8 cellular contexts compared by ENCODE assay signal in the genomic region with DNA sequence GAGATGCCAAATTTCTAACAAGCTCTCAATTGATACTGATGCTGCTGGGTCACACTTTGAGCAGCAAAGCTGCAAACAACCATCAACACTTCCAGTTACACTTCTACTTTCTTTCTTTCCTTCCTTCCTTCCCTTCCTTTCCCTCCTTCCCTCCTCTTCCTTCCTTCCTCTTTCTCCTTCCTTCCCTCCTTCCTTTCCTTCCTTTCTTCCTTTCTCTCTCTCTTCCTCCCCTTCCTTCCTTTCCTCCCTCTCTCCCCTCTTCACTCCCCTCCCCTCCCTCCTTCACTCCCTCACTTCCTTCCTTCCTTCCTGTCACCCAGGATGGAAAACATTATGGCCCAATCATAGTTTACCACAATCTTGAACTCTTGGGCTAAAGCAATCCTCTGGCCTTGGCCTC.
"Had no signal": no experiment of that assay in that cellular context is flagged by ENCODE, and none has a peak within 500 bp of the region (broad histone marks: within the 10 kb centered on the region; RNA-seq: fewer than 3 reads in every experiment).

No MANE protein-coding gene starts in this region.

- ATAC-seq: GM12878 had no signal

- DNase-seq: GDM1, GF-D8 had no signal

- FAIRE-seq: G401.6, GM12878, GM12891, GM12892, GM18507, GM19239 had no signal

- H3K4me3 ChIP-seq: GM12878 had no signal
